1 cellular context compared by ENCODE assay signal in the genomic region with DNA sequence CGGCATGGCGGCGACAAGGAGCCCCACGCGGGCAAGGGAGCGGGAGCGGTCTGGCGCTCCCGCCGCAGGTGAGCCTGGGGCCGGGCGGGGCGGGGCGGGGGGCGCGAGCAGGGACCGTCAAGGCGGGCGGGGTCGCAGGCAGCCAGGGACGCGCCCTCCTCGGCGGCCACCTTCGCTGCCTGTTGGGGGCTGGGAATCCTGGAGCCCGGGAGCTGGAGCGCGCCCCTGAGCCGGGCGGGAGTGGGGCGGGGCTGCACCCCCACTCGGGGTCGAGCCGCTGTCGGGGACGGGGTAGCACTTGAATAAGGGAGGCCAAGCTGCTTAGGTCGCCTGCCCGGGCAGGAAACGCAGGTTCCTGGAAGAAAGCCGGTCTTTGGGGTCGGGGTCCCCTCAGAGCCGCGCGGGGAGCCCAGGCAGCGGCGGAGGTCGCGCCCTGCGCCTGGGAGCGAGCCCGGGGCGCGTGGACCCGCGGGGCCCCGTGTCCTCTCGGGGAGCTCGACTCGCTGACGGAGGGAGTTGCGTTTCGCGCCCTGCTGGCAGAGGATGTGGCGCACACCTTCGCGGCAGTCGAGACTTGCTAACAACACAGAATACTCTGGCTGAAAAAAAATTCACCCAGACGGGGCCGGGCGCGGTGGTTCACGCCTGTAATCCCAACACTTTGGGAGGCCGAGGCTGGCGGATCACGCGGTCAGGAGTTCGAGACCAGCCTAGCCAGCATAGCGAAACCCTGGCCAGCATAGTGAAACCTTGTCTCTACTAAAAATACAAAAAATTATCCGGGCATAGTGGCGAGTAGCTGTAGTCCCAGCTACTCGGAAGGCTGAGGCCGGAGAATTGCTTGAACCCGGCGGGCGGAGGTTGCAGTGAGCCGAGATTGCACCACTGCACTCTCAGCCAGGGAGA.
TF ChIP-seq lines count a peak whose summit lies in the region.

No MANE protein-coding gene starts in this region.

TF ChIP-seq in SK-N-SH treated with all-trans-retinoic acid at 6 μM for 48 hours, 23 proteins besides CTCF, POLR2A, EP300 and RAD21 (continued from another document):
- TF ChIP-seq, protein P1, sequence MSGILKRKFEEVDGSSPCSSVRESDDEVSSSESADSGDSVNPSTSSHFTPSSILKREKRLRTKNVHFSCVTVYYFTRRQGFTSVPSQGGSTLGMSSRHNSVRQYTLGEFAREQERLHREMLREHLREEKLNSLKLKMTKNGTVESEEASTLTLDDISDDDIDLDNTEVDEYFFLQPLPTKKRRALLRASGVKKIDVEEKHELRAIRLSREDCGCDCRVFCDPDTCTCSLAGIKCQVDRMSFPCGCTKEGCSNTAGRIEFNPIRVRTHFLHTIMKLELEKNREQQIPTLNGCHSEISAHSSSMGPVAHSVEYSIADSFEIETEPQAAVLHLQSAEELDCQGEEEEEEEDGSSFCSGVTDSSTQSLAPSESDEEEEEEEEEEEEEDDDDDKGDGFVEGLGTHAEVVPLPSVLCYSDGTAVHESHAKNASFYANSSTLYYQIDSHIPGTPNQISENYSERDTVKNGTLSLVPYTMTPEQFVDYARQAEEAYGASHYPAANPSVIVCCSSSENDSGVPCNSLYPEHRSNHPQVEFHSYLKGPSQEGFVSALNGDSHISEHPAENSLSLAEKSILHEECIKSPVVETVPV (CRISPR knock-in tag; IDR thresholded peaks at IDR 0.05) = no peak
- TF ChIP-seq ARNTL (CRISPR knock-in tag; IDR thresholded peaks at IDR 0.05; ENCODE audit: borderline replicate concordance, low read depth) (no peak), ZNF8 (CRISPR knock-in tag; IDR thresholded peaks at IDR 0.05) (no peak), ZNF565 (CRISPR knock-in tag; conservative IDR thresholded peaks at IDR 0.05; ENCODE audit: low read depth) (no peak), GLIS3 (CRISPR knock-in tag; IDR thresholded peaks at IDR 0.05) (no peak), TOX (CRISPR knock-in tag; IDR thresholded peaks at IDR 0.05; ENCODE audit: borderline replicate concordance) (no peak), ZFP30 (CRISPR knock-in tag; IDR thresholded peaks at IDR 0.05) (no peak), ZC3H10 (CRISPR knock-in tag; IDR thresholded peaks at IDR 0.05) (no peak), ZFP3 (CRISPR knock-in tag; IDR thresholded peaks at IDR 0.05) (no peak)
